ENCODE assay signal across 8 cellular contexts in genomic region chr7:5354460-5355279, GRCh38.
DNase-seq lines count a peak whose midpoint lies in the region; ATAC-seq and TF ChIP-seq lines count a peak whose summit lies in the region.

No MANE protein-coding gene starts in this region.

- H3K27me3 ChIP-seq in GM23248 (replicated peaks; ENCODE audit: insufficient read depth) (no peaks in the 10 kb centered on the region), left ventricle myocardium inferior (ENCODE audit: low read depth) (no peaks in the 10 kb centered on the region), gastrocnemius medialis (no peaks in the 10 kb centered on the region)

- no peaks in the 10 kb centered on the region for H3K9me3 Mint-ChIP-seq in activated T-helper 1 cell treated with anti-CD3 and anti-CD28 coated beads, Interleukin-12 subunit alpha, Interleukin-12 subunit beta, Interleukin-2, Interleukin-4 antibody, amounts not matched to agents 30 ng/mL and 10 ng/mL and 1 ng/mL, durations not matched to agents 14 hours and 24 hours and 36 hours

- H3K4me3 Mint-ChIP-seq in activated T-helper 1 cell treated with anti-CD3 and anti-CD28 coated beads, Interleukin-12 subunit alpha, Interleukin-12 subunit beta, Interleukin-2, Interleukin-4 antibody, amounts not matched to agents 30 ng/mL and 10 ng/mL and 1 ng/mL, durations not matched to agents 14 hours and 24 hours and 36 hours: no peak overlapping the region

- H3K9me2 ChIP-seq in GM23248 (ENCODE audit: insufficient read depth): no peaks in the 10 kb centered on the region

- WGBS in GM23248 (ENCODE audit: low coverage in 1 of 2, low lambda C conversion rate in 2 of 2, missing lambda C conversion rate in 2 of 2), 2 experiments: 13 to 16% methylated on average over 18 of the region's 18 CpGs

- peak overlapping the region; percentile 31 for H3K4me3 ChIP-seq in GM23248
- H3K4me3 ChIP-seq in left ventricle myocardium inferior: peak overlapping the region; percentile 47
- peak overlapping the region in 3 of 4 donors; percentile 22 to 30 (median 25) for H3K4me3 ChIP-seq in gastrocnemius medialis

- in situ Hi-C loops in GM23248 (cut with MboI) (no loop called here), gastrocnemius medialis (cut with MboI; ENCODE audit: low sequenced_read_pairs in 4 of 4) (loop anchor here in 1 of 4 donors (5.0 kb wide), 1 partner anchor 93 kb away; no protein-coding TSS in a partner anchor)

- H4K20me1 ChIP-seq in GM23248 (ENCODE audit: insufficient read depth): peaks cover 5% of the 10 kb centered on the region; the same call in 1 of the 2 replicates

- H3K27ac Mint-ChIP-seq in activated T-helper 1 cell treated with anti-CD3 and anti-CD28 coated beads, Interleukin-12 subunit alpha, Interleukin-12 subunit beta, Interleukin-2, Interleukin-4 antibody, amounts not matched to agents 30 ng/mL and 10 ng/mL and 1 ng/mL, durations not matched to agents 14 hours and 24 hours and 36 hours: peak overlapping the region; percentile 55

- H3K9ac ChIP-seq in GM23248: peak overlapping the region; percentile 68

- H3K9me3 ChIP-seq in GM23248 (ENCODE audit: low read depth): no peaks in the 10 kb centered on the region
- no peaks in the 10 kb centered on the region for H3K9me3 ChIP-seq in left ventricle myocardium inferior (replicated peaks)
- H3K9me3 ChIP-seq in gastrocnemius medialis: no peaks in the 10 kb centered on the region

- DNase-seq in GM23248 (peak; percentile 93), left ventricle myocardium inferior (peak; percentile 73), gastrocnemius medialis (peak; percentile 46 to 70), HK-2 (ENCODE audit: unreplicated experiment) (no peak), NCI-H748 (lab: John Stamatoyannopoulos, UW; ENCODE audit: unreplicated experiment) (no peak)
- DNase-seq in activated T-helper 1 cell treated with anti-CD3 and anti-CD28 coated beads, Interleukin-12 subunit alpha, Interleukin-12 subunit beta, Interleukin-2, Interleukin-4 antibody, amounts not matched to agents 30 ng/mL and 10 ng/mL and 1 ng/mL, durations not matched to agents 14 hours and 24 hours and 36 hours (ENCODE audit: low spot score): no peak
- DNase-seq in stimulated activated CD4-positive, alpha-beta T cell treated with anti-CD3 and anti-CD28 coated beads, Interleukin-4, amount 100 ng/mL, for 24 hours: no peak

- peaks cover 14% of the 10 kb centered on the region for H3F3A ChIP-seq in GM23248 (ENCODE audit: insufficient read depth)

- TF ChIP-seq POLR2A in gastrocnemius medialis (IDR thresholded peaks at IDR 0.05): no peak

- H2AFZ ChIP-seq in GM23248: no peak overlapping the region

- peak overlapping the region; percentile 51 for H3K4me2 ChIP-seq in GM23248 (ENCODE audit: unreplicated experiment)

- H3K27me3 Mint-ChIP-seq in activated T-helper 1 cell treated with anti-CD3 and anti-CD28 coated beads, Interleukin-12 subunit alpha, Interleukin-12 subunit beta, Interleukin-2, Interleukin-4 antibody, amounts not matched to agents 30 ng/mL and 10 ng/mL and 1 ng/mL, durations not matched to agents 14 hours and 24 hours and 36 hours (ENCODE audit: insufficient read depth): no peaks in the 10 kb centered on the region

- H3K36me3 Mint-ChIP-seq in activated T-helper 1 cell treated with anti-CD3 and anti-CD28 coated beads, Interleukin-12 subunit alpha, Interleukin-12 subunit beta, Interleukin-2, Interleukin-4 antibody, amounts not matched to agents 30 ng/mL and 10 ng/mL and 1 ng/mL, durations not matched to agents 14 hours and 24 hours and 36 hours (ENCODE audit: low read depth): peaks cover 37% of the 10 kb centered on the region

- peak overlapping the region; percentile 86 for H3K27ac ChIP-seq in GM23248
- peak overlapping the region; percentile 83 for H3K27ac ChIP-seq in left ventricle myocardium inferior (replicated peaks)
- H3K27ac ChIP-seq in gastrocnemius medialis: peak overlapping the region; percentile 70 to 80 (median 73)

- H3K79me2 ChIP-seq in GM23248 (ENCODE audit: insufficient read depth): peaks cover 100% of the 10 kb centered on the region

- H3K36me3 ChIP-seq in GM23248 (ENCODE audit: low read depth) (peaks cover 23% of the 10 kb centered on the region), left ventricle myocardium inferior (peaks cover 77% of the 10 kb centered on the region), gastrocnemius medialis (peaks cover under 1 to 43% of the 10 kb centered on the region in 2 donors)

- H3K4me1 Mint-ChIP-seq in activated T-helper 1 cell treated with anti-CD3 and anti-CD28 coated beads, Interleukin-12 subunit alpha, Interleukin-12 subunit beta, Interleukin-2, Interleukin-4 antibody, amounts not matched to agents 30 ng/mL and 10 ng/mL and 1 ng/mL, durations not matched to agents 14 hours and 24 hours and 36 hours (ENCODE audit: low read depth): peaks cover 17% of the 10 kb centered on the region

- H3K4me1 ChIP-seq in GM23248 (ENCODE audit: insufficient read depth): peaks cover 15% of the 10 kb centered on the region
- H3K4me1 ChIP-seq in left ventricle myocardium inferior: peaks cover 31% of the 10 kb centered on the region
- peaks cover 17 to 19% of the 10 kb centered on the region in 2 donors for H3K4me1 ChIP-seq in gastrocnemius medialis

- no peak for TF ChIP-seq CTCF in left ventricle myocardium inferior (IDR thresholded peaks at IDR 0.05; ENCODE audit: borderline replicate concordance)
- no peak for TF ChIP-seq CTCF in gastrocnemius medialis (IDR thresholded peaks at IDR 0.05 in 4 of 5, conservative IDR thresholded peaks at IDR 0.05 in 1 of 5)

- intact Hi-C loops in activated T-helper 1 cell treated with anti-CD3 and anti-CD28 coated beads, Interleukin-12 subunit alpha, Interleukin-12 subunit beta, Interleukin-2, Interleukin-4 antibody, amounts not matched to agents 30 ng/mL and 10 ng/mL and 1 ng/mL, durations not matched to agents 14 hours and 24 hours and 36 hours (cut with micrococcal nuclease): no loop called here
- intact Hi-C loops in left ventricle myocardium inferior (cut with micrococcal nuclease) (no loop called here), gastrocnemius medialis (cut with DNase I; ENCODE audit: low total_unique reads) (loop anchor here (5.0 kb wide), 1 partner anchor 43 kb away; no protein-coding TSS in a partner anchor)

- ATAC-seq in gastrocnemius medialis: peak; percentile 86 to 88
- ATAC-seq in HG03439 (IDR thresholded peaks at IDR 0.05; ENCODE audit: unreplicated experiment): no peak

Comparison
In these comparisons a context has a peak if more than half of its experiments do, and no peak if none do; other contexts are left out.
1. DNase-seq: peak in GM23248 (single experiment), left ventricle myocardium inferior (single experiment) and gastrocnemius medialis (2 of 2); none in activated T-helper 1 cell treated with anti-CD3 and anti-CD28 coated beads, Interleukin-12 subunit alpha, Interleukin-12 subunit beta, Interleukin-2, Interleukin-4 antibody, amounts not matched to agents 30 ng/mL and 10 ng/mL and 1 ng/mL, durations not matched to agents 14 hours and 24 hours and 36 hours (single experiment), HK-2 (single experiment), stimulated activated CD4-positive, alpha-beta T cell treated with anti-CD3 and anti-CD28 coated beads, Interleukin-4, amount 100 ng/mL, for 24 hours (single experiment) and NCI-H748 (single experiment).
2. Peak in every context shown above with its lines, with median percentiles within 50 percentile points of each other: H3K27ac ChIP-seq and H3K4me3 ChIP-seq.